Comparison of ENCODE assay signal across 23 cellular contexts in the genomic region with DNA sequence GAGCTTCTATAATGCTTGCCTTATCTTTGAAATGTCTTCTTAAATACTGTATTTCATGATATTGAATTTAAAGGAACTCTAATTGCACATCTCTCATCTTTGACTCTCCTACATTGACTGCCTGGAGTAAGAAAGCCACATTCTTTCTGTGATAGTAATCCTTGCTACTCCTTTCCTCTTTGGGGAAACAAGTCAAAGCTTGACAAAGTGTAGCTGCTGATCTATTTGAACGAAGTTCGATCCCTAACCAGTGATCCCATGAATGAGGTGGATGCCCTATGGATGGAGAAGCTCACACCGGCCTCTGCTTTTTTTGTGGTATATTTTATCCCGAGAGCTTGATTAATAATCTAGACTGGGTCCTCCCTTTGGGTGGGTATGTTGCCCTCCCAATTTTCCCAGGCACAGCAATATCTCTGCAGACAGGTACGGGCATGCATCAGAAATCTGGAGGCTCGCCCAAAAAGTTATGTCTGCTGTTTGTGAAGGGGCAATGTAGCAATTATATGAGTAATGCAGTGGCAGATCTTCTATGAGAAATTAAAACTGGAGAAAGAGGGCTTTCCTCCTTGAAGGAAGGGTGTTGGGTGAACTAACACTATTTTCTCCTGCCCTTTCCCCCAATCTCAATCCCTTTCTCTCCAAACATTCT.
DNase-seq lines count a peak whose midpoint lies in the region; ATAC-seq and TF ChIP-seq lines count a peak whose summit lies in the region.
"Had no signal": no experiment of that assay in that cellular context is flagged by ENCODE, and none has a peak within 500 bp of the region (broad histone marks: within the 10 kb centered on the region; RNA-seq: fewer than 3 reads in every experiment).

No MANE protein-coding gene starts in this region.

- H3K14ac ChIP-seq in mesenchymal stem cell (ENCODE audit: low read length in 2 of 2) = no peak overlapping the region

- H3K9me3 ChIP-seq in breast epithelium (no peaks in the 10 kb centered on the region), mesenchymal stem cell (ENCODE audit: control insufficient read depth, low read length) (no peaks in the 10 kb centered on the region), ascending aorta (no peaks in the 10 kb centered on the region)
- H3K9me3 ChIP-seq in CD4-positive, alpha-beta memory T cell (ENCODE audit: control insufficient read depth in 1 of 2, low read length in 2 of 2) = no peaks in the 10 kb centered on the region
- H3K9me3 ChIP-seq: Peyer's patch, thoracic aorta had no signal

- CTCF ChIA-PET in CD4-positive, alpha-beta memory T cell (lab: Charles Lee; ENCODE audit: partially characterized antibody) = no interaction called here

- H3K27ac ChIP-seq in breast epithelium (peak overlapping the region; percentile 26 to 78), mesenchymal stem cell (ENCODE audit: low read length, poor library complexity, severe bottlenecking) (no peak overlapping the region), ascending aorta (no peak overlapping the region)
- no peak overlapping the region for H3K27ac ChIP-seq in CD4-positive, alpha-beta memory T cell (ENCODE audit: low read depth, low read length)
- H3K27ac ChIP-seq: Peyer's patch, thoracic aorta had no signal

- no peak overlapping the region for H2BK5ac ChIP-seq in mesenchymal stem cell (ENCODE audit: low read depth, low read length, poor library complexity, severe bottlenecking)

- H3K23ac ChIP-seq in mesenchymal stem cell (ENCODE audit: low read length in 2 of 2) = no peak overlapping the region

- no peak overlapping the region for H3K4me3 Mint-ChIP-seq in CD4-positive, alpha-beta memory T cell
- H3K4me3 Mint-ChIP-seq: CD4-positive, CD25-positive, alpha-beta regulatory T cell; naive thymus-derived CD4-positive, alpha-beta T cell had no signal

- H3K27me3 ChIP-seq in breast epithelium (no peaks in the 10 kb centered on the region), mesenchymal stem cell (ENCODE audit: control insufficient read depth in 1 of 2, insufficient read depth in 1 of 2, low read length in 2 of 2) (no peaks in the 10 kb centered on the region), ascending aorta (no peaks in the 10 kb centered on the region)
- H3K27me3 ChIP-seq in CD4-positive, alpha-beta memory T cell (ENCODE audit: insufficient read depth, low read length) = no peaks in the 10 kb centered on the region
- H3K27me3 ChIP-seq: Peyer's patch had no signal

- H3K9ac ChIP-seq in mesenchymal stem cell (ENCODE audit: low read length) = peak overlapping the region; percentile 62

- 94% methylated on average over 6 of the region's 6 CpGs for WGBS in mesenchymal stem cell

- no peak overlapping the region for H4K8ac ChIP-seq in mesenchymal stem cell (ENCODE audit: low read length)

- no peak overlapping the region for H3K4me2 ChIP-seq in mesenchymal stem cell (ENCODE audit: low read length, poor library complexity, severe bottlenecking)

- POLR2A ChIA-PET in CD4-positive, alpha-beta memory T cell (lab: Charles Lee; ENCODE audit: partially characterized antibody) = no interaction called here

- H3K36me3 ChIP-seq in breast epithelium (no peaks in the 10 kb centered on the region), mesenchymal stem cell (ENCODE audit: control insufficient read depth in 1 of 2, insufficient read depth in 2 of 2, low read depth in 1 of 2, low read length in 2 of 2) (no peaks in the 10 kb centered on the region), ascending aorta (no peaks in the 10 kb centered on the region)
- H3K36me3 ChIP-seq in CD4-positive, alpha-beta memory T cell (ENCODE audit: insufficient read depth, low read length) = no peaks in the 10 kb centered on the region
- H3K36me3 ChIP-seq: Peyer's patch, thoracic aorta had no signal

- peak overlapping the region in 1 of 2 experiments; percentile 63 for H3K18ac ChIP-seq in mesenchymal stem cell (ENCODE audit: low read depth in 1 of 2, low read length in 2 of 2)

- H3K4me1 ChIP-seq in breast epithelium (no peaks in the 10 kb centered on the region), mesenchymal stem cell (ENCODE audit: control insufficient read depth, insufficient read depth, low read depth, low read length) (no peaks in the 10 kb centered on the region), ascending aorta (no peaks in the 10 kb centered on the region)
- H3K4me1 ChIP-seq in CD4-positive, alpha-beta memory T cell (ENCODE audit: insufficient read depth, low read length) = no peaks in the 10 kb centered on the region
- H3K4me1 ChIP-seq: Peyer's patch had no signal

- DNase-seq in DMS 273 (lab: John Stamatoyannopoulos, UW; ENCODE audit: unreplicated experiment) = peak; percentile 61
- DNase-seq in NCI-H1105 treated with DMSO at 0.1 percent for 48 hours (lab: John Stamatoyannopoulos, UW) = peak; percentile 70
- peak in 1 of 2 donors; percentile 60 for DNase-seq in breast epithelium (ENCODE audit: low spot score in 2 of 2)
- DNase-seq in mesenchymal stem cell = no peak
- DNase-seq in CD4-positive, alpha-beta memory T cell = no peak
- no peak for DNase-seq in ascending aorta (ENCODE audit: low spot score in 2 of 2)
- no peak for DNase-seq in central memory CD4-positive, alpha-beta T cell
- DNase-seq: activated CD4-positive, alpha-beta T cell treated with anti-CD3 and anti-CD28 coated beads, Interleukin-2, amount 50 U/mL, for 1 hour; activated naive CD4-positive, alpha-beta T cell; activated T-cell treated with anti-CD3 and anti-CD28 coated beads, Interleukin-2, amount 50 U/mL, for 48 hours; CD4-positive, CD25-positive, alpha-beta regulatory T cell; effector CD4-positive, alpha-beta T cell; KG1; midbrain; naive thymus-derived CD4-positive, alpha-beta T cell; NCI-H1436 treated with DMSO at 0.1 percent for 48 hours; NCI-H526; occipital lobe; Peyer's patch; stimulated activated naive CD8-positive, alpha-beta T cell treated with anti-CD3 and anti-CD28 coated beads, Interleukin-15, Interleukin-2, amounts not matched to agents 100 U/mL and 50 U/mL, for 24 hours had no signal

- H3K9me3 Mint-ChIP-seq in CD4-positive, alpha-beta memory T cell = peaks cover 0 to 2% (median under 1%) of the 10 kb centered on the region in 8 donors

- TF ChIP-seq CTCF in breast epithelium (IDR thresholded peaks at IDR 0.05) (no peak), ascending aorta (IDR thresholded peaks at IDR 0.05) (no peak)

- no peak overlapping the region for H2AK5ac ChIP-seq in mesenchymal stem cell (ENCODE audit: low read length, severe bottlenecking)

- no peaks in the 10 kb centered on the region for H3K36me3 Mint-ChIP-seq in CD4-positive, alpha-beta memory T cell
- H3K36me3 Mint-ChIP-seq: CD4-positive, CD25-positive, alpha-beta regulatory T cell; naive thymus-derived CD4-positive, alpha-beta T cell had no signal

- no peak overlapping the region for H2BK15ac ChIP-seq in mesenchymal stem cell (ENCODE audit: low read depth, poor library complexity, severe bottlenecking)

- H2BK120ac ChIP-seq in mesenchymal stem cell (ENCODE audit: low read depth, low read length) = no peak overlapping the region

- no peak overlapping the region for H3K4ac ChIP-seq in mesenchymal stem cell (ENCODE audit: low read depth in 1 of 2, low read length in 2 of 2)

- H3K27me3 Mint-ChIP-seq in CD4-positive, alpha-beta memory T cell = peaks cover 2 to 5% of the 10 kb centered on the region in 2 donors
- H3K27me3 Mint-ChIP-seq: CD4-positive, CD25-positive, alpha-beta regulatory T cell had no signal

- H3K4me3 ChIP-seq in breast epithelium (peak overlapping the region in 2 of 3 donors; percentile 24 to 44), mesenchymal stem cell (ENCODE audit: insufficient read depth in 1 of 2, low read depth in 1 of 2, low read length in 2 of 2) (no peak overlapping the region), ascending aorta (no peak overlapping the region)
- H3K4me3 ChIP-seq in CD4-positive, alpha-beta memory T cell (ENCODE audit: low read length in 2 of 2) = no peak overlapping the region
- H3K4me3 ChIP-seq: Peyer's patch, thoracic aorta had no signal

- H3K27ac Mint-ChIP-seq in CD4-positive, alpha-beta memory T cell = no peak overlapping the region
- H3K27ac Mint-ChIP-seq: CD4-positive, CD25-positive, alpha-beta regulatory T cell; naive thymus-derived CD4-positive, alpha-beta T cell had no signal

- H3K79me1 ChIP-seq in mesenchymal stem cell (replicated peaks; ENCODE audit: low read length, poor library complexity, severe bottlenecking) = no peaks in the 10 kb centered on the region

- H4K91ac ChIP-seq in mesenchymal stem cell (ENCODE audit: low read length) = no peak overlapping the region

- H2AFZ ChIP-seq in mesenchymal stem cell (ENCODE audit: low read depth, low read length) = no peak overlapping the region

- no peak for TF ChIP-seq POLR2A in breast epithelium (IDR thresholded peaks at IDR 0.05)

- H2BK12ac ChIP-seq in mesenchymal stem cell (ENCODE audit: low read length in 2 of 2) = peak overlapping the region in 1 of 2 experiments; percentile 48

- H3K4me1 Mint-ChIP-seq in CD4-positive, alpha-beta memory T cell = no peaks in the 10 kb centered on the region
- H3K4me1 Mint-ChIP-seq: CD4-positive, CD25-positive, alpha-beta regulatory T cell; naive thymus-derived CD4-positive, alpha-beta T cell had no signal

- ATAC-seq in HG03025 (IDR thresholded peaks at IDR 0.05; ENCODE audit: low FRiP score, unreplicated experiment) = no peak
- ATAC-seq: left lobe of liver; naive thymus-derived CD4-positive, alpha-beta T cell; stimulated activated naive CD8-positive, alpha-beta T cell treated with anti-CD3 and anti-CD28 coated beads, Interleukin-15, Interleukin-2, amounts not matched to agents 100 U/mL and 50 U/mL, for 24 hours had no signal

- intact Hi-C loops in breast epithelium (cut with DNase I; ENCODE audit: low total_unique reads) (loop anchor here (5.0 kb wide), 1 partner anchor 209 kb away; no protein-coding TSS in a partner anchor), ascending aorta (cut with DNase I) (no loop called here)
- intact Hi-C loops in CD4-positive, alpha-beta memory T cell (cut with micrococcal nuclease) = no loop called here

Comparison
In these comparisons a context has a peak if more than half of its experiments do, and no peak if none do; other contexts are left out.
1. DNase-seq: peak in DMS 273 (single experiment) and NCI-H1105 treated with DMSO at 0.1 percent for 48 hours (single experiment); none in mesenchymal stem cell (single experiment), CD4-positive, alpha-beta memory T cell (0 of 5), ascending aorta (0 of 2) and central memory CD4-positive, alpha-beta T cell (single experiment).
2. H3K27ac ChIP-seq: peak in breast epithelium (2 of 2); none in mesenchymal stem cell (single experiment), CD4-positive, alpha-beta memory T cell (single experiment) and ascending aorta (0 of 2).
3. H3K4me3 ChIP-seq: peak in breast epithelium (2 of 3); none in mesenchymal stem cell (0 of 2), CD4-positive, alpha-beta memory T cell (0 of 2) and ascending aorta (0 of 2).